ENCODE assay signal across 23 cellular contexts in genomic region chr2:113226462-113226861, GRCh38.
"Had no signal": no experiment of that assay in that cellular context is flagged by ENCODE, and none has a peak within 500 bp of the region (broad histone marks: within the 10 kb centered on the region; RNA-seq: fewer than 3 reads in every experiment).

No MANE protein-coding gene starts in this region.

- H3K36me3 Mint-ChIP-seq: activated CD8-positive, alpha-beta memory T cell treated with anti-CD3 and anti-CD28 coated beads, Interleukin-2, amount 10 ng/mL, durations not matched to agents 7 days and 5 days; mesothelial cell of epicardium; naive thymus-derived CD8-positive, alpha-beta T cell had no signal

- H3K27ac ChIP-seq: esophagus muscularis mucosa, lower lobe of right lung, sigmoid colon, thoracic aorta, upper lobe of left lung had no signal

- H3K27me3 Mint-ChIP-seq: activated CD8-positive, alpha-beta T cell treated with anti-CD3 and anti-CD28 coated beads for 36 hours; activated naive CD8-positive, alpha-beta T cell treated with anti-CD3 and anti-CD28 coated beads, Interleukin-2, amount 50 U/mL, for 24 hours; effector memory CD8-positive, alpha-beta T cell had no signal

- H3K27ac Mint-ChIP-seq: activated CD4-positive, alpha-beta T cell treated with anti-CD3 and anti-CD28 coated beads, Interleukin-2, amount 10 ng/mL, durations not matched to agents 7 days and 5 days; activated CD8-positive, alpha-beta memory T cell treated with anti-CD3 and anti-CD28 coated beads, Interleukin-2, amount 10 ng/mL, durations not matched to agents 7 days and 5 days; activated CD8-positive, alpha-beta T cell treated with anti-CD3 and anti-CD28 coated beads for 36 hours; activated naive CD8-positive, alpha-beta T cell treated with anti-CD3 and anti-CD28 coated beads, Interleukin-2, amount 50 U/mL, for 24 hours; effector memory CD8-positive, alpha-beta T cell; naive thymus-derived CD8-positive, alpha-beta T cell had no signal

- H3K4me1 ChIP-seq: lower lobe of right lung, sigmoid colon had no signal

- H3K36me3 ChIP-seq: esophagus muscularis mucosa, lower lobe of right lung, sigmoid colon, thoracic aorta, upper lobe of left lung had no signal

- ATAC-seq: activated CD8-positive, alpha-beta memory T cell treated with anti-CD3 and anti-CD28 coated beads, Interleukin-2, amount 10 ng/mL, durations not matched to agents 7 days and 5 days; activated CD8-positive, alpha-beta T cell treated with anti-CD3 and anti-CD28 coated beads for 36 hours; activated naive CD8-positive, alpha-beta T cell treated with anti-CD3 and anti-CD28 coated beads, Interleukin-2, amount 50 U/mL, for 24 hours; effector memory CD8-positive, alpha-beta T cell; naive thymus-derived CD8-positive, alpha-beta T cell had no signal

- H3K27me3 ChIP-seq: esophagus muscularis mucosa, sigmoid colon, upper lobe of left lung had no signal

- H3K9me3 Mint-ChIP-seq: activated CD4-positive, alpha-beta T cell treated with anti-CD3 and anti-CD28 coated beads, Interleukin-2, amount 10 ng/mL, durations not matched to agents 7 days and 5 days; activated CD8-positive, alpha-beta T cell treated with anti-CD3 and anti-CD28 coated beads for 36 hours; activated naive CD8-positive, alpha-beta T cell treated with anti-CD3 and anti-CD28 coated beads, Interleukin-2, amount 50 U/mL, for 24 hours; effector memory CD8-positive, alpha-beta T cell; mesothelial cell of epicardium; naive thymus-derived CD8-positive, alpha-beta T cell had no signal

- H3K4me3 Mint-ChIP-seq: activated CD4-positive, alpha-beta T cell treated with anti-CD3 and anti-CD28 coated beads, Interleukin-2, amount 10 ng/mL, durations not matched to agents 7 days and 5 days; activated CD8-positive, alpha-beta memory T cell treated with anti-CD3 and anti-CD28 coated beads, Interleukin-2, amount 10 ng/mL, durations not matched to agents 7 days and 5 days; activated CD8-positive, alpha-beta T cell treated with anti-CD3 and anti-CD28 coated beads for 36 hours; activated naive CD8-positive, alpha-beta T cell treated with anti-CD3 and anti-CD28 coated beads, Interleukin-2, amount 50 U/mL, for 24 hours; effector memory CD8-positive, alpha-beta T cell; mesothelial cell of epicardium; naive thymus-derived CD8-positive, alpha-beta T cell had no signal

- FAIRE-seq: colon, frontal cortex, keratinocyte had no signal

- H3K9me3 ChIP-seq: esophagus muscularis mucosa, lower lobe of right lung, sigmoid colon, thoracic aorta, upper lobe of left lung had no signal

- DNase-seq: activated CD4-positive, alpha-beta T cell treated with anti-CD3 and anti-CD28 coated beads, Interleukin-2, amount 10 ng/mL, durations not matched to agents 7 days and 5 days; activated CD4-positive, CD25-positive, alpha-beta regulatory T cell treated with anti-CD3 and anti-CD28 coated beads, Interleukin-2, amount 50 U/mL, for 72 hours; activated CD8-positive, alpha-beta memory T cell treated with anti-CD3 and anti-CD28 coated beads, Interleukin-2, amount 10 ng/mL, durations not matched to agents 7 days and 5 days; activated CD8-positive, alpha-beta T cell treated with anti-CD3 and anti-CD28 coated beads for 36 hours; activated effector memory CD4-positive, alpha-beta T cell treated with anti-CD3 and anti-CD28 coated beads, Interleukin-2, amount 50 U/mL, for 16 hours; activated naive CD4-positive, alpha-beta T cell treated with anti-CD3 and anti-CD28 coated beads, Interleukin-2, amount 50 U/mL, for 16 hours; activated naive CD8-positive, alpha-beta T cell treated with anti-CD3 and anti-CD28 coated beads, Interleukin-2, amount 50 U/mL, for 24 hours; activated T-cell treated with anti-CD3 and anti-CD28 coated beads for 4 hours; central memory CD4-positive, alpha-beta T cell; effector memory CD8-positive, alpha-beta T cell; lower lobe of right lung; posterior cingulate gyrus; stimulated activated CD4-positive, alpha-beta T cell treated with anti-CD3 and anti-CD28 coated beads, Interleukin-2, amount 100 ng/mL, for 48 hours; stimulated activated naive CD4-positive, alpha-beta T cell treated with Interleukin-2 at 50 U/mL for 16 hours had no signal

- H3K4me3 ChIP-seq: esophagus muscularis mucosa, lower lobe of right lung, sigmoid colon, thoracic aorta, upper lobe of left lung had no signal
